In the genomic region with DNA sequence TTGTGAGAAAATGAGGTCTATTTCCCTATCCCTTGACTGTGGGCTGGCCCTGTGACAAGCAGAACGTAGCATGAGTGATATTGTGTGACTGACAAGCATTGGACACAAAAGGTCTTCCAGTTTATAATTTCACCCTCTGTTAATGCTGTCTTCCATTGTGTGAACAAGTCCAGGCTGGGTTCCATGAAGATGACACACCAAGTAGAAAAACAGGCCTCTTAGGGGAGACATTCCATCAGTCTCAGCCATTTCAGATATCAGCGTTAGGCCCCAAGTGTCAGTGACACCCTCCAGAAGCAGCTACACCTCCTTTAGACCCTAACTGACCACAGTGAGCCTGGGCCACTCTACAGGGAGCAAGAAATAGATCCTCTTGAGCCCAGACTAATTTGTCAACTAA, we compare ENCODE assay signal across 26 cellular contexts.
A peak's percentile ranks its signal among the peaks of the same experiment; 100 is the strongest.
DNase-seq lines count a peak whose midpoint lies in the region; TF ChIP-seq lines count a peak whose summit lies in the region.
"Had no signal": no experiment of that assay in that cellular context is flagged by ENCODE, and none has a peak within 500 bp of the region (broad histone marks: within the 10 kb centered on the region; RNA-seq: fewer than 3 reads in every experiment).

No MANE protein-coding gene starts in this region.

- H2AFZ ChIP-seq in GM23248 (0 out of 2 replicates have a peak overlapping the region, but pooled peaks have one; percentile 22), Loucy (ENCODE audit: low read length) (0 out of 2 replicates have a peak overlapping the region, but pooled peaks have one; percentile 58), neural cell (ENCODE audit: low read depth, low read length) (no peak overlapping the region)

- H4K20me1 ChIP-seq in GM23248 (ENCODE audit: insufficient read depth): no peaks in the 10 kb centered on the region
- no peaks in the 10 kb centered on the region for H4K20me1 ChIP-seq in Loucy (ENCODE audit: insufficient read depth, low read length, poor library complexity, severe bottlenecking)
- no peaks in the 10 kb centered on the region for H4K20me1 ChIP-seq in neural cell (ENCODE audit: insufficient read depth)
- H4K20me1 ChIP-seq: BLaER1 had no signal

- H3K9me2 ChIP-seq in GM23248 (ENCODE audit: insufficient read depth): no peaks in the 10 kb centered on the region
- no peaks in the 10 kb centered on the region for H3K9me2 ChIP-seq in Loucy (replicated peaks; ENCODE audit: low read depth, low read length)
- H3K9me2 ChIP-seq in neural cell (ENCODE audit: insufficient read depth, low read length): no peaks in the 10 kb centered on the region

- no peaks in the 10 kb centered on the region for H3K79me2 ChIP-seq in GM23248 (ENCODE audit: insufficient read depth)
- H3K79me2 ChIP-seq in Loucy (ENCODE audit: insufficient read depth, low read length): no peaks in the 10 kb centered on the region
- no peaks in the 10 kb centered on the region for H3K79me2 ChIP-seq in neural cell (replicated peaks; ENCODE audit: insufficient read depth, low read length)

- H3K4me3 ChIP-seq in GM23248: no peak overlapping the region
- H3K4me3 ChIP-seq in Loucy (ENCODE audit: low read length, poor library complexity, severe bottlenecking): no peak overlapping the region
- no peak overlapping the region for H3K4me3 ChIP-seq in neural cell (ENCODE audit: low read length)
- H3K4me3 ChIP-seq: ascending aorta, BLaER1, gastroesophageal sphincter, Peyer's patch, SJCRH30, tibial nerve had no signal

- H3K36me3 ChIP-seq in GM23248 (ENCODE audit: low read depth) (no peaks in the 10 kb centered on the region), Loucy (ENCODE audit: insufficient read depth, low read length) (no peaks in the 10 kb centered on the region), neural cell (ENCODE audit: insufficient read depth, low read length) (no peaks in the 10 kb centered on the region)
- H3K36me3 ChIP-seq: ascending aorta, BLaER1, gastroesophageal sphincter, neutrophil, Peyer's patch, SJCRH30, tibial nerve had no signal

- H3K4me2 ChIP-seq in GM23248 (ENCODE audit: unreplicated experiment): no peak overlapping the region
- no peak overlapping the region for H3K4me2 ChIP-seq in Loucy (ENCODE audit: low read depth, low read length, poor library complexity, severe bottlenecking)
- no peak overlapping the region for H3K4me2 ChIP-seq in neural cell (ENCODE audit: low read length)
- H3K4me2 ChIP-seq: BLaER1 had no signal

- in situ Hi-C loops in GM23248 (cut with MboI): no loop called here

- TF ChIP-seq CTCF in Loucy (conservative IDR thresholded peaks at IDR 0.05; ENCODE audit: low read length): no peak
- TF ChIP-seq CTCF in neural cell (IDR thresholded peaks at IDR 0.05; ENCODE audit: poor library complexity, severe bottlenecking): no peak

- H3K4me1 ChIP-seq in GM23248 (ENCODE audit: insufficient read depth) (peaks cover 11% of the 10 kb centered on the region), Loucy (ENCODE audit: insufficient read depth, low read length, poor library complexity, severe bottlenecking) (peaks cover 6% of the 10 kb centered on the region)
- H3K4me1 ChIP-seq: ascending aorta, BLaER1, gastroesophageal sphincter, Peyer's patch, SJCRH30, tibial nerve had no signal

- no peak for TF ChIP-seq RAD21 in neural cell (conservative IDR thresholded peaks at IDR 0.05)

- DNase-seq in GM23248: peak; percentile 7
- no peak for DNase-seq in epithelial cell of prostate (ENCODE audit: low read depth, low spot score)
- no peak for DNase-seq in stimulated activated CD4-positive, alpha-beta T cell treated with anti-CD3 and anti-CD28 coated beads, Interleukin-1b, Interleukin-23, amount 100 ng/mL, for 48 hours
- no peak for DNase-seq in activated CD4-positive, CD25-positive, alpha-beta regulatory T cell (lab: John Stamatoyannopoulos, UW)
- no peak for DNase-seq in globus pallidus (ENCODE audit: low spot score)
- DNase-seq: activated CD4-positive, alpha-beta T cell treated with anti-CD3 and anti-CD28 coated beads, Interleukin-2, amount 50 U/mL, for 4 hours; activated CD8-positive, alpha-beta memory T cell treated with anti-CD3 and anti-CD28 coated beads, Interleukin-2, amount 10 ng/mL, durations not matched to agents 7 days and 5 days; activated T-cell treated with anti-CD3 and anti-CD28 coated beads, Interleukin-2, amount 50 U/mL, for 48 hours; cerebellar nuclear complex; dermis blood vessel endothelial cell; DMS153; hypothalamus; NCI-H1048; NCI-H1694 treated with DMSO at 0.1 percent for 48 hours; NCI-H446; NCI-H748 treated with DMSO at 0.1 percent for 48 hours; Peyer's patch; SJCRH30; stimulated activated CD4-positive, alpha-beta T cell treated with anti-CD3 and anti-CD28 coated beads, Interleukin-4, amount 100 ng/mL, for 4 hours had no signal

- H3K9me3 ChIP-seq in GM23248 (ENCODE audit: low read depth) (no peaks in the 10 kb centered on the region), Loucy (ENCODE audit: insufficient read depth, low read depth, low read length) (no peaks in the 10 kb centered on the region), neural cell (ENCODE audit: low read length) (no peaks in the 10 kb centered on the region)
- H3K9me3 ChIP-seq: ascending aorta, BLaER1, gastroesophageal sphincter, neutrophil, Peyer's patch, SJCRH30, tibial nerve had no signal

- H3K27ac ChIP-seq in GM23248 (no peak overlapping the region), epithelial cell of prostate (peak overlapping the region; percentile 45), neural cell (ENCODE audit: low read length) (peak overlapping the region; percentile 7)
- H3K27ac ChIP-seq: ascending aorta, BLaER1, gastroesophageal sphincter, neutrophil, Peyer's patch, SJCRH30, tibial nerve had no signal

- H3K9ac ChIP-seq in GM23248 (no peak overlapping the region), Loucy (ENCODE audit: low read depth, low read length, poor library complexity, severe bottlenecking) (no peak overlapping the region), neural cell (ENCODE audit: low read length) (no peak overlapping the region)
- H3K9ac ChIP-seq: BLaER1 had no signal

- no peaks in the 10 kb centered on the region for H3F3A ChIP-seq in GM23248 (ENCODE audit: insufficient read depth)
- H3F3A ChIP-seq in Loucy (ENCODE audit: low read depth): no peaks in the 10 kb centered on the region
- no peaks in the 10 kb centered on the region for H3F3A ChIP-seq in neural cell (ENCODE audit: insufficient read depth, low read length, poor library complexity, severe bottlenecking)

- no peak for TF ChIP-seq EP300 in neural cell (conservative IDR thresholded peaks at IDR 0.05; ENCODE audit: poor library complexity, severe bottlenecking)

- no peaks in the 10 kb centered on the region for H3K27me3 ChIP-seq in GM23248 (replicated peaks; ENCODE audit: insufficient read depth)
- H3K27me3 ChIP-seq in Loucy (ENCODE audit: insufficient read depth, low read length, poor library complexity, severe bottlenecking): no peaks in the 10 kb centered on the region
- H3K27me3 ChIP-seq in neural cell (ENCODE audit: insufficient read depth, low read depth, low read length): no peaks in the 10 kb centered on the region
- H3K27me3 ChIP-seq: ascending aorta, BLaER1, gastroesophageal sphincter, neutrophil, Peyer's patch, SJCRH30, tibial nerve had no signal

- 36 to 44% methylated on average over 2 of the region's 2 CpGs for WGBS in GM23248 (ENCODE audit: low coverage in 1 of 2, low lambda C conversion rate in 2 of 2, missing lambda C conversion rate in 2 of 2), 2 experiments

TF ChIP-seq in neural cell, 6 proteins besides CTCF, POLR2A, EP300 and RAD21:
- TF ChIP-seq TAF1 (IDR thresholded peaks at IDR 0.05; ENCODE audit: low read depth) (no peak), POLR2AphosphoS5 (IDR thresholded peaks at IDR 0.05) (no peak), EZH2 (IDR thresholded peaks at IDR 0.05; ENCODE audit: borderline replicate concordance, insufficient read depth, low read length, poor library complexity, severe bottlenecking) (no peak), SMC3 (conservative IDR thresholded peaks at IDR 0.05; ENCODE audit: poor library complexity) (no peak), MXI1 (conservative IDR thresholded peaks at IDR 0.05; ENCODE audit: poor library complexity, severe bottlenecking) (no peak)
- TF ChIP-seq, protein P1, sequence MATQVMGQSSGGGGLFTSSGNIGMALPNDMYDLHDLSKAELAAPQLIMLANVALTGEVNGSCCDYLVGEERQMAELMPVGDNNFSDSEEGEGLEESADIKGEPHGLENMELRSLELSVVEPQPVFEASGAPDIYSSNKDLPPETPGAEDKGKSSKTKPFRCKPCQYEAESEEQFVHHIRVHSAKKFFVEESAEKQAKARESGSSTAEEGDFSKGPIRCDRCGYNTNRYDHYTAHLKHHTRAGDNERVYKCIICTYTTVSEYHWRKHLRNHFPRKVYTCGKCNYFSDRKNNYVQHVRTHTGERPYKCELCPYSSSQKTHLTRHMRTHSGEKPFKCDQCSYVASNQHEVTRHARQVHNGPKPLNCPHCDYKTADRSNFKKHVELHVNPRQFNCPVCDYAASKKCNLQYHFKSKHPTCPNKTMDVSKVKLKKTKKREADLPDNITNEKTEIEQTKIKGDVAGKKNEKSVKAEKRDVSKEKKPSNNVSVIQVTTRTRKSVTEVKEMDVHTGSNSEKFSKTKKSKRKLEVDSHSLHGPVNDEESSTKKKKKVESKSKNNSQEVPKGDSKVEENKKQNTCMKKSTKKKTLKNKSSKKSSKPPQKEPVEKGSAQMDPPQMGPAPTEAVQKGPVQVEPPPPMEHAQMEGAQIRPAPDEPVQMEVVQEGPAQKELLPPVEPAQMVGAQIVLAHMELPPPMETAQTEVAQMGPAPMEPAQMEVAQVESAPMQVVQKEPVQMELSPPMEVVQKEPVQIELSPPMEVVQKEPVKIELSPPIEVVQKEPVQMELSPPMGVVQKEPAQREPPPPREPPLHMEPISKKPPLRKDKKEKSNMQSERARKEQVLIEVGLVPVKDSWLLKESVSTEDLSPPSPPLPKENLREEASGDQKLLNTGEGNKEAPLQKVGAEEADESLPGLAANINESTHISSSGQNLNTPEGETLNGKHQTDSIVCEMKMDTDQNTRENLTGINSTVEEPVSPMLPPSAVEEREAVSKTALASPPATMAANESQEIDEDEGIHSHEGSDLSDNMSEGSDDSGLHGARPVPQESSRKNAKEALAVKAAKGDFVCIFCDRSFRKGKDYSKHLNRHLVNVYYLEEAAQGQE (IDR thresholded peaks at IDR 0.05; ENCODE audit: borderline replicate concordance): no peak
